8 cellular contexts compared by ENCODE assay signal in the genomic region with DNA sequence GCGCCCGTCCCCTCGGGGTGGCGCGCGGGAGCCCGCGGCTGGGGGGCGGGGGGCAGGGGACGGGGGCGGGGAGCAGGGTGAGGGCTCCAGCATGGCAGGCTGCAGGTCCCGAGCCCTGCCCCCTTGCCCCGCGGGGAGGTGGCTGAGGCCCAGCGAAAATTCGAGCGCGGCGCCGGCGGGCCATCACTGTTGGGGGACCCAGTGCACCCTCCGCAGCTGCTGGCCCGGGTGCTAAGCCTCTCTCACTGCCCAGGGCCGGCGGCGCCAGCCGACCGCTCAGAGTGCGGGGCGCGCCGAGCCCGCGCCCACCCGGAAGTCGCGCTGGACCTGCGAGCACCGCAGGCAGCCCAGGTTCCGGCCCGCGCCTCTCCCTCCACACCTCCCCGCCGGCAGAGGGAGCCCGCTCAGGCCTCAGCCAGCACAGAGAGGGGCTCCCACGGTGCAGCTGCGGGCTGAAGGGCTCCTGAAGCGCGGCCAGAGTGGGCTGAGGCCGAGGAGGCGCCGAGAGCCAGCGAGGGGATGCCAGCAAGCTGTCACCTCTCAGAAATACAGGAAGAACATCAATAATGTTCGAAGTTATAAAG.
DNase-seq lines count a peak whose midpoint lies in the region; ATAC-seq and TF ChIP-seq lines count a peak whose summit lies in the region.
"Not testable (repeated sequence)": the region's sequence is repeated elsewhere in the genome, so short reads cannot be mapped to it uniquely, and the experiment has no call there.

No MANE protein-coding gene starts in this region.

- WGBS in upper lobe of left lung, 2 donors = 1% methylated on average over 9 to 38 of the region's 54 CpGs

- not testable (repeated sequence) for H3K36me3 ChIP-seq in left lung; skeletal muscle tissue (ENCODE audit: control insufficient read depth in 3 of 3, insufficient read depth in 3 of 3, low read length in 3 of 3); upper lobe of left lung

- ATAC-seq in left lung = peak; percentile 87
- ATAC-seq in upper lobe of left lung (ENCODE audit: low FRiP score in 2 of 2) = peak in 1 of 2 donors; percentile 60

- peak in 3 of 4 donors; percentile 38 to 52 (median 39) for TF ChIP-seq POLR2A in upper lobe of left lung (IDR thresholded peaks at IDR 0.05)

- TF ChIP-seq CTCF in GM10266 (IDR thresholded peaks at IDR 0.05; ENCODE audit: control insufficient read depth, insufficient read depth, low read depth, missing control alignments) (peak; percentile 63), left lung (IDR thresholded peaks at IDR 0.05) (peak; percentile 27 to 74), upper lobe of left lung (IDR thresholded peaks at IDR 0.05) (peak; percentile 60 to 85 (median 76))

- H3K9ac ChIP-seq in skeletal muscle tissue (ENCODE audit: low read depth in 1 of 3, low read length in 3 of 3) = peak overlapping the region in 2 of 3 donors; percentile 50

- H3K27ac ChIP-seq in left lung (peak overlapping the region; percentile 84 to 86), skeletal muscle tissue (ENCODE audit: low read depth, low read length) (peak overlapping the region; percentile 64), upper lobe of left lung (peak overlapping the region; percentile 84 to 92 (median 86))

- H3K27me3 ChIP-seq in left lung; skeletal muscle tissue (ENCODE audit: control insufficient read depth in 3 of 3, insufficient read depth in 3 of 3, low read length in 3 of 3); upper lobe of left lung: not testable (repeated sequence)

- H3K9me3 ChIP-seq in left lung; skeletal muscle tissue (ENCODE audit: control insufficient read depth in 3 of 3, low read length in 3 of 3); upper lobe of left lung: not testable (repeated sequence)

- intact Hi-C loops in left lung (cut with DNase I) = not testable (repeated sequence)

- not testable (repeated sequence) for TF ChIP-seq EP300 in upper lobe of left lung (IDR thresholded peaks at IDR 0.05)

- DNase-seq in GM10266 (ENCODE audit: extremely low spot score) = not testable (repeated sequence)
- DNase-seq in NCI-H1048 (lab: John Stamatoyannopoulos, UW) (peak; percentile 5), SHP77 (lab: John Stamatoyannopoulos, UW) (peak; percentile 61 to 81), activated T-cell treated with anti-CD3 and anti-CD28 coated beads for 4 hours (peak; percentile 65), left lung (peak; percentile 84 to 94), upper lobe of left lung (peak; percentile 83 to 94)
- peak; percentile 59 for DNase-seq in effector CD8-positive, alpha-beta T cell (lab: John Stamatoyannopoulos, UW)

- not testable (repeated sequence) for H3K4me1 ChIP-seq in left lung; skeletal muscle tissue (ENCODE audit: control insufficient read depth in 3 of 3, insufficient read depth in 3 of 3, low read length in 3 of 3); upper lobe of left lung

- H3K4me3 ChIP-seq in left lung = peak overlapping the region; percentile 40 to 60
- H3K4me3 ChIP-seq in skeletal muscle tissue (ENCODE audit: low read length in 3 of 3) = peak overlapping the region in 2 of 3 donors; percentile 61 to 63
- peak overlapping the region; percentile 50 to 71 (median 68) for H3K4me3 ChIP-seq in upper lobe of left lung
